In genomic region chr19:45420356-45420755, GRCh38 we compare ENCODE assay signal across 20 cellular contexts. TPM values are rescaled to one million over a fixed set of nuclear protein-coding genes. Genes with fewer than 3 reads are reported as not detected.
A peak's percentile ranks its signal among the peaks of the same experiment; 100 is the strongest.
DNase-seq lines count a peak whose midpoint lies in the region; ATAC-seq, FAIRE-seq and TF ChIP-seq lines count a peak whose summit lies in the region.
"Had no signal": no experiment of that assay in that cellular context is flagged by ENCODE, and none has a peak within 500 bp of the region (broad histone marks: within the 10 kb centered on the region; RNA-seq: fewer than 3 reads in every experiment).

No MANE protein-coding gene starts in this region.

- DNase-seq in activated naive CD4-positive, alpha-beta T cell treated with anti-CD3 and anti-CD28 coated beads, Interleukin-2, amount 50 U/mL, for 72 hours (ENCODE audit: low spot score in 2 of 2), result no peak
- DNase-seq in activated naive CD4-positive, alpha-beta T cell treated with anti-CD3 and anti-CD28 coated beads, Interleukin-2, amount 50 U/mL, for 16 hours, result no peak
- DNase-seq in K562 (ENCODE audit: extremely low read depth in 1 of 4, low spot score in 3 of 4), result peak in 1 of 4 experiments; percentile 8
- DNase-seq in substantia nigra (lab: John Stamatoyannopoulos, UW), result no peak
- DNase-seq in stimulated activated CD4-positive, alpha-beta T cell treated with anti-CD3 and anti-CD28 coated beads, Interleukin-12 subunit alpha, Interleukin-12 subunit beta, amount 100 ng/mL, for 4 hours, result no peak
- DNase-seq in cerebellum (ENCODE audit: low spot score), result no peak
- DNase-seq: activated CD4-positive, alpha-beta T cell treated with anti-CD3 and anti-CD28 coated beads for 48 hours; activated T-cell treated with anti-CD3 and anti-CD28 coated beads, Interleukin-2, amount 50 U/mL, for 4 hours; amygdala; GDM1; hypothalamus; NCI-H2029 treated with DMSO at 0.1 percent for 48 hours; NCI-H446 treated with DMSO at 0.1 percent for 48 hours; occipital lobe; Right ventricle myocardium superior; uterus had no signal

- no peak; the same call in 1 of the 2 replicates for TF ChIP-seq POLR2A in K562 (conservative IDR thresholded peaks at IDR 0.05)

- CTCF ChIA-PET in K562 (lab: Yijun Ruan, JAX; ENCODE audit: low intra/inter-chr PET ratio), result no interaction called here

- H3K36me3 ChIP-seq in OCI-LY3 (replicated peaks; ENCODE audit: low read depth, low read length) (peaks cover 35% of the 10 kb centered on the region), K562 (ENCODE audit: control insufficient read depth, insufficient read depth, low read length) (peaks cover 55% of the 10 kb centered on the region; the same call in 2 of the 3 replicates)
- H3K36me3 ChIP-seq: uterus had no signal

- H3K79me2 ChIP-seq in OCI-LY3 (ENCODE audit: low read length) (peaks cover 17% of the 10 kb centered on the region), K562 (ENCODE audit: control insufficient read depth, insufficient read depth, low read length) (peaks cover 24% of the 10 kb centered on the region)

- no peak for TF ChIP-seq EP300 in K562 (IDR thresholded peaks at IDR 0.05; ENCODE audit: low read length)

- H3K4me2 ChIP-seq in OCI-LY3 (ENCODE audit: low read length) (peak overlapping the region; percentile 73), K562 (ENCODE audit: insufficient read depth, low read length) (no peak overlapping the region)

- H3K4me1 ChIP-seq in OCI-LY3 (ENCODE audit: low read length) (peaks cover 27% of the 10 kb centered on the region), K562 (replicated peaks in 1 of 2; ENCODE audit: control insufficient read depth in 2 of 2, insufficient read depth in 2 of 2, low read length in 2 of 2) (peaks cover 16 to 54% of the 10 kb centered on the region in 2 experiments; a peak in 4 of 5 replicates)
- H3K4me1 ChIP-seq: uterus had no signal

- TF ChIP-seq CTCF in OCI-LY3 (IDR thresholded peaks at IDR 0.05; ENCODE audit: low read depth, low read length), result no peak
- no peak for TF ChIP-seq CTCF in K562 (IDR thresholded peaks at IDR 0.05 in 2 of 3, conservative IDR thresholded peaks at IDR 0.05 in 1 of 3; ENCODE audit: insufficient read depth in 2 of 3, low read depth in 1 of 3, low read length in 3 of 3)

- POLR2A ChIA-PET in K562 (lab: Yijun Ruan, JAX), result interaction anchor here (0.8 to 1.4 kb wide), 3 partner anchors 13 to 65 kb away, joined by 4 to 6 read pairs (median 4); no protein-coding TSS in a partner anchor

- intact Hi-C loops in K562 (cut with micrococcal nuclease), result no loop called here

- no peaks in the 10 kb centered on the region for H3K9me3 Mint-ChIP-seq in activated naive CD4-positive, alpha-beta T cell treated with anti-CD3 and anti-CD28 coated beads, Interleukin-2, amount 50 U/mL, for 72 hours
- H3K9me3 Mint-ChIP-seq: activated T-cell treated with anti-CD3 and anti-CD28 coated beads, Interleukin-2, amount 50 U/mL, for 4 hours had no signal

- H3K9ac ChIP-seq in OCI-LY3 (ENCODE audit: low read length) (peak overlapping the region; percentile 58; the same call in 1 of the 2 replicates), K562 (ENCODE audit: insufficient read depth in 1 of 2, low read depth in 2 of 2, low read length in 2 of 2) (peak overlapping the region in 1 of 2 experiments; percentile 64; a peak in 2 of 4 replicates)

- no peak for FAIRE-seq in K562 (lab: Jason Lieb, UNC)
- FAIRE-seq: endometrium had no signal

- ATAC-seq in activated naive CD4-positive, alpha-beta T cell treated with anti-CD3 and anti-CD28 coated beads, Interleukin-2, amount 50 U/mL, for 72 hours, result no peak
- ATAC-seq in K562 (no peak), GM19455 (IDR thresholded peaks at IDR 0.05; ENCODE audit: unreplicated experiment) (no peak)
- ATAC-seq: activated T-cell treated with anti-CD3 and anti-CD28 coated beads, Interleukin-2, amount 50 U/mL, for 4 hours had no signal

- TF ChIP-seq RAD21 in K562 (CRISPR knock-in tag; conservative IDR thresholded peaks at IDR 0.05 in 1 of 2, IDR thresholded peaks at IDR 0.05 in 1 of 2), result no peak

- H3K27me3 ChIP-seq in OCI-LY3 (ENCODE audit: low read depth, low read length) (no peaks in the 10 kb centered on the region), K562 (ENCODE audit: control insufficient read depth in 2 of 2, insufficient read depth in 2 of 2, low read length in 2 of 2) (no peaks in the 10 kb centered on the region)
- H3K27me3 ChIP-seq: right atrium auricular region, uterus had no signal

- H2AFZ ChIP-seq in OCI-LY3 (ENCODE audit: low read depth, low read length) (no peak overlapping the region), K562 (ENCODE audit: low read depth, low read length) (no peak overlapping the region)

- H3K4me3 ChIP-seq in OCI-LY3 (ENCODE audit: low read length) (peak overlapping the region; percentile 48; the same call in 1 of the 2 replicates), K562 (no peak overlapping the region)
- H3K4me3 ChIP-seq: right atrium auricular region, uterus had no signal

- H3K9me1 ChIP-seq in K562 (ENCODE audit: control insufficient read depth, insufficient read depth, low read length), result no peaks in the 10 kb centered on the region

- no TSS peak for BruUV-seq in K562 (replicated peaks; lab: Mats Ljungman, UMichigan)

- H3K27ac Mint-ChIP-seq in activated naive CD4-positive, alpha-beta T cell treated with anti-CD3 and anti-CD28 coated beads, Interleukin-2, amount 50 U/mL, for 72 hours, result peak overlapping the region; percentile 28 to 86

- H3K27ac ChIP-seq in OCI-LY3 (ENCODE audit: low read length), result peak overlapping the region; percentile 78
- H3K27ac ChIP-seq in K562 (ENCODE audit: extremely low read depth, low read depth, low read length), result no peak overlapping the region
- H3K27ac ChIP-seq in substantia nigra (ENCODE audit: low read depth, low read length, poor library complexity, severe bottlenecking), result peak overlapping the region; percentile 55
- H3K27ac ChIP-seq: right atrium auricular region, uterus had no signal

- H3K36me3 Mint-ChIP-seq in activated naive CD4-positive, alpha-beta T cell treated with anti-CD3 and anti-CD28 coated beads, Interleukin-2, amount 50 U/mL, for 72 hours, result peaks cover 0 to 14% of the 10 kb centered on the region in 2 donors

- in situ Hi-C loops in K562 (cut with MboI), result no loop called here

- no peaks in the 10 kb centered on the region for H4K20me1 ChIP-seq in OCI-LY3 (ENCODE audit: insufficient read depth, low read length)
- no peaks in the 10 kb centered on the region for H4K20me1 ChIP-seq in K562 (replicated peaks; ENCODE audit: control insufficient read depth, insufficient read depth, low read length)

- WGBS in K562 (ENCODE audit: insufficient coverage, low coverage, missing lambda C conversion rate), result 96% methylated on average over 6 of the region's 10 CpGs

- no peaks in the 10 kb centered on the region for H3K9me3 ChIP-seq in OCI-LY3 (ENCODE audit: insufficient read depth, low read length)
- H3K9me3 ChIP-seq in K562 (replicated peaks; ENCODE audit: control insufficient read depth, insufficient read depth, low read depth, low read length), result no peaks in the 10 kb centered on the region
- H3K9me3 ChIP-seq: right atrium auricular region, uterus had no signal

RNA-seq across cellular contexts. Expression of gene ERCC1, which starts 3.4 kb away (rescaled TPM):
- 10 to 100 TPM in 1 of 2 donors, 1 to 10 TPM in 1; 9.7 to 60.7 TPM for total RNA-seq in activated naive CD4-positive, alpha-beta T cell treated with anti-CD3 and anti-CD28 coated beads, Interleukin-2, amount 50 U/mL, for 72 hours
- total RNA-seq in K562 (2011; cell fraction: chromatin; rRNA removed; ENCODE audit: low replicate concordance), result 39.0 and 101 TPM in 2 replicates
- 64.0 and 74.7 TPM in 2 replicates for total RNA-seq in K562 (2011; cell fraction: nucleolus; rRNA removed)
- total RNA-seq in K562 (2011; cell fraction: nucleoplasm; rRNA removed), result 56.7 and 74.6 TPM in 2 replicates
- 87.1 and 89.4 TPM in 2 replicates for total RNA-seq in K562 (2014; rRNA removed)
- total RNA-seq in K562 (2014; rRNA removed; fragmentation: Illumina TruSeq; extraction: Trizol), result 31.1 and 37.7 TPM in 2 replicates
- total RNA-seq in K562 (2015; rRNA removed; fragmentation: Illumina TruSeq; extraction: Trizol), result 49.9 and 57.3 TPM in 2 replicates
- total RNA-seq in K562 (2021), result 75.1 and 75.5 TPM in 2 replicates
- 60.0 and 67.5 TPM in 2 replicates for polyA plus RNA-seq in K562 (2011; rRNA removed)
- polyA plus RNA-seq in K562 (2011; cell fraction: cytosol; rRNA removed), result 85.4 and 165 TPM in 2 replicates
- 90.3 and 164 TPM in 2 replicates for polyA plus RNA-seq in K562 (2011; cell fraction: nucleus; rRNA removed)
- 61.5 and 139 TPM in 2 replicates for polyA plus RNA-seq in K562 (2012)
- polyA plus RNA-seq in K562 (2014; fragmentation: Illumina TruSeq; extraction: Trizol), result 70.3 and 86.8 TPM in 2 replicates
- polyA plus RNA-seq in K562 (2014; fragmentation: Nextera tagmentation; extraction: Ambion mirVana), result 10 to 100 TPM in 1 of 2 experiments, 1 to 10 TPM in 1; 9.3 to 17.0 TPM
- polyA plus RNA-seq in K562 (2014; rRNA removed), result 92.6 and 95.8 TPM in 2 replicates
- polyA minus RNA-seq in K562 (2011; rRNA and poly(A)+ RNA removed), result 19.6 and 33.4 TPM in 2 replicates
- polyA minus RNA-seq in K562 (2011; cell fraction: cytosol; rRNA and poly(A)+ RNA removed), result 57.8 and 74.6 TPM in 2 replicates
- polyA minus RNA-seq in K562 (2011; cell fraction: nucleus; rRNA and poly(A)+ RNA removed), result 37.8 and 41.3 TPM in 2 replicates
- 36.9 TPM for total RNA-seq in cerebellum

RNA-seq across cellular contexts. Expression of gene POLR1G, which starts 13.9 kb away (rescaled TPM):
- 10 to 100 TPM in 1 of 2 donors, 1 to 10 TPM in 1; 6.8 to 14.1 TPM for total RNA-seq in activated naive CD4-positive, alpha-beta T cell treated with anti-CD3 and anti-CD28 coated beads, Interleukin-2, amount 50 U/mL, for 72 hours
- total RNA-seq in K562 (2011; cell fraction: chromatin; rRNA removed; ENCODE audit: low replicate concordance), result 7.5 and 14.6 TPM in 2 replicates
- 11.1 and 14.3 TPM in 2 replicates for total RNA-seq in K562 (2011; cell fraction: nucleolus; rRNA removed)
- total RNA-seq in K562 (2011; cell fraction: nucleoplasm; rRNA removed), result 9.8 and 10.3 TPM in 2 replicates
- total RNA-seq in K562 (2014; rRNA removed) (36.6 and 50.6 TPM in 2 replicates), K562 (2014; rRNA removed; fragmentation: Illumina TruSeq; extraction: Trizol) (19.7 and 22.7 TPM in 2 replicates), K562 (2015; rRNA removed; fragmentation: Illumina TruSeq; extraction: Trizol) (50.1 and 51.0 TPM in 2 replicates), K562 (2021) (27.4 and 32.1 TPM in 2 replicates), cerebellum (2.9 TPM)
- polyA plus RNA-seq in K562 (2011; rRNA removed) (8.5 and 9.7 TPM in 2 replicates), K562 (2014; fragmentation: Illumina TruSeq; extraction: Trizol) (32.6 and 37.4 TPM in 2 replicates), K562 (2014; fragmentation: Nextera tagmentation; extraction: Ambion mirVana) (1 to 10 TPM; 3.0 to 6.4 TPM), K562 (2014; rRNA removed) (29.2 and 31.7 TPM in 2 replicates)
- 11.0 and 17.1 TPM in 2 replicates for polyA plus RNA-seq in K562 (2011; cell fraction: cytosol; rRNA removed)
- 3.6 and 6.6 TPM in 2 replicates for polyA plus RNA-seq in K562 (2011; cell fraction: nucleus; rRNA removed)
- 5.1 and 14.9 TPM in 2 replicates for polyA plus RNA-seq in K562 (2012)
- 4.5 and 4.9 TPM in 2 replicates for polyA minus RNA-seq in K562 (2011; rRNA and poly(A)+ RNA removed)
- 12.2 and 12.9 TPM in 2 replicates for polyA minus RNA-seq in K562 (2011; cell fraction: cytosol; rRNA and poly(A)+ RNA removed)
- 3.0 and 3.8 TPM in 2 replicates for polyA minus RNA-seq in K562 (2011; cell fraction: nucleus; rRNA and poly(A)+ RNA removed)

RNA-seq across cellular contexts. Expression of gene PPP1R13L, which starts 15.5 kb away (rescaled TPM):
- 10 to 100 TPM; 10.9 to 52.2 TPM for total RNA-seq in activated naive CD4-positive, alpha-beta T cell treated with anti-CD3 and anti-CD28 coated beads, Interleukin-2, amount 50 U/mL, for 72 hours
- 13.7 and 25.0 TPM in 2 replicates for total RNA-seq in K562 (2011; cell fraction: chromatin; rRNA removed; ENCODE audit: low replicate concordance)
- 14.5 and 17.6 TPM in 2 replicates for total RNA-seq in K562 (2011; cell fraction: nucleolus; rRNA removed)
- 15.8 and 21.6 TPM in 2 replicates for total RNA-seq in K562 (2011; cell fraction: nucleoplasm; rRNA removed)
- total RNA-seq in K562 (2014; rRNA removed) (2.3 TPM in 2 replicates), K562 (2014; rRNA removed; fragmentation: Illumina TruSeq; extraction: Trizol) (0.84 and 1.0 TPM in 2 replicates), K562 (2015; rRNA removed; fragmentation: Illumina TruSeq; extraction: Trizol) (0.83 and 0.94 TPM in 2 replicates), K562 (2021) (4.5 and 6.7 TPM in 2 replicates), cerebellum (1.4 TPM)
- polyA plus RNA-seq in K562 (2011; rRNA removed) (2.0 and 6.6 TPM in 2 replicates), K562 (2014; fragmentation: Illumina TruSeq; extraction: Trizol) (2.7 and 3.6 TPM in 2 replicates), K562 (2014; fragmentation: Nextera tagmentation; extraction: Ambion mirVana) (under 1 TPM; 0.32 to 0.82 TPM), K562 (2014; rRNA removed) (1.7 and 3.7 TPM in 2 replicates)
- polyA plus RNA-seq in K562 (2011; cell fraction: cytosol; rRNA removed), result 2.6 and 3.5 TPM in 2 replicates
- 16.5 and 21.1 TPM in 2 replicates for polyA plus RNA-seq in K562 (2011; cell fraction: nucleus; rRNA removed)
- 7.4 and 23.3 TPM in 2 replicates for polyA plus RNA-seq in K562 (2012)
- 1.6 and 2.6 TPM in 2 replicates for polyA minus RNA-seq in K562 (2011; rRNA and poly(A)+ RNA removed)
- 2.4 and 7.6 TPM in 2 replicates for polyA minus RNA-seq in K562 (2011; cell fraction: cytosol; rRNA and poly(A)+ RNA removed)
- 3.1 and 6.1 TPM in 2 replicates for polyA minus RNA-seq in K562 (2011; cell fraction: nucleus; rRNA and poly(A)+ RNA removed)
- total RNA-seq: occipital lobe had no signal

RNA-seq across cellular contexts. Expression of gene FOSB, which starts 47.4 kb away (rescaled TPM):
- total RNA-seq in activated naive CD4-positive, alpha-beta T cell treated with anti-CD3 and anti-CD28 coated beads, Interleukin-2, amount 50 U/mL, for 72 hours, result 10 to 100 TPM; 19.9 to 37.6 TPM
- total RNA-seq in K562 (2011; cell fraction: chromatin; rRNA removed; ENCODE audit: low replicate concordance), result 2.1 and 8.8 TPM in 2 replicates
- 4.2 and 6.7 TPM in 2 replicates for total RNA-seq in K562 (2011; cell fraction: nucleolus; rRNA removed)
- total RNA-seq in K562 (2011; cell fraction: nucleoplasm; rRNA removed), result 3.9 and 4.5 TPM in 2 replicates
- total RNA-seq in K562 (2014; rRNA removed) (1.2 and 1.6 TPM in 2 replicates), K562 (2014; rRNA removed; fragmentation: Illumina TruSeq; extraction: Trizol) (0.73 TPM in 2 replicates), K562 (2015; rRNA removed; fragmentation: Illumina TruSeq; extraction: Trizol) (0.18 and 0.26 TPM in 2 replicates), K562 (2021) (2.4 and 2.7 TPM in 2 replicates), cerebellum (2.5 TPM)
- polyA plus RNA-seq in K562 (2011; rRNA removed) (0.25 and 0.27 TPM in 2 replicates), K562 (2014; fragmentation: Illumina TruSeq; extraction: Trizol) (1.2 and 1.4 TPM in 2 replicates), K562 (2014; fragmentation: Nextera tagmentation; extraction: Ambion mirVana) (under 1 TPM; 0.11 to 0.30 TPM), K562 (2014; rRNA removed) (0.93 and 2.9 TPM in 2 replicates)
- 0.32 and 0.52 TPM in 2 replicates for polyA plus RNA-seq in K562 (2011; cell fraction: cytosol; rRNA removed)
- 1.8 and 3.8 TPM in 2 replicates for polyA plus RNA-seq in K562 (2011; cell fraction: nucleus; rRNA removed)
- 0.76 and 1.3 TPM in 2 replicates for polyA plus RNA-seq in K562 (2012)
- polyA minus RNA-seq in K562 (2011; rRNA and poly(A)+ RNA removed), result 0.54 and 0.77 TPM in 2 replicates
- polyA minus RNA-seq in K562 (2011; cell fraction: cytosol; rRNA and poly(A)+ RNA removed), result 0.55 and 0.76 TPM in 2 replicates
- 2.8 and 3.6 TPM in 2 replicates for polyA minus RNA-seq in K562 (2011; cell fraction: nucleus; rRNA and poly(A)+ RNA removed)

RNA-seq across cellular contexts. Expression of gene ERCC2, which starts 50.0 kb away (rescaled TPM):
- total RNA-seq in activated naive CD4-positive, alpha-beta T cell treated with anti-CD3 and anti-CD28 coated beads, Interleukin-2, amount 50 U/mL, for 72 hours, result 10 to 100 TPM; 26.3 to 27.1 TPM
- 133 and 285 TPM in 2 replicates for total RNA-seq in K562 (2011; cell fraction: chromatin; rRNA removed; ENCODE audit: low replicate concordance)
- total RNA-seq in K562 (2011; cell fraction: nucleolus; rRNA removed), result 121 and 134 TPM in 2 replicates
- total RNA-seq in K562 (2011; cell fraction: nucleoplasm; rRNA removed), result 92.9 and 95.2 TPM in 2 replicates
- 26.4 and 29.8 TPM in 2 replicates for total RNA-seq in K562 (2014; rRNA removed)
- 12.0 and 15.0 TPM in 2 replicates for total RNA-seq in K562 (2014; rRNA removed; fragmentation: Illumina TruSeq; extraction: Trizol)
- total RNA-seq in K562 (2015; rRNA removed; fragmentation: Illumina TruSeq; extraction: Trizol), result 12.9 and 13.9 TPM in 2 replicates
- 55.9 and 57.7 TPM in 2 replicates for total RNA-seq in K562 (2021)
- 23.4 and 52.4 TPM in 2 replicates for polyA plus RNA-seq in K562 (2011; rRNA removed)
- 23.5 and 48.2 TPM in 2 replicates for polyA plus RNA-seq in K562 (2011; cell fraction: cytosol; rRNA removed)
- 142 and 172 TPM in 2 replicates for polyA plus RNA-seq in K562 (2011; cell fraction: nucleus; rRNA removed)
- 37.7 and 45.1 TPM in 2 replicates for polyA plus RNA-seq in K562 (2012)
- polyA plus RNA-seq in K562 (2014; fragmentation: Illumina TruSeq; extraction: Trizol), result 28.5 and 32.7 TPM in 2 replicates
- 1 to 10 TPM; 2.2 to 2.4 TPM for polyA plus RNA-seq in K562 (2014; fragmentation: Nextera tagmentation; extraction: Ambion mirVana)
- 31.1 and 31.6 TPM in 2 replicates for polyA plus RNA-seq in K562 (2014; rRNA removed)
- polyA minus RNA-seq in K562 (2011; rRNA and poly(A)+ RNA removed), result 51.5 and 54.5 TPM in 2 replicates
- polyA minus RNA-seq in K562 (2011; cell fraction: cytosol; rRNA and poly(A)+ RNA removed), result 26.8 and 33.6 TPM in 2 replicates
- 37.0 and 57.0 TPM in 2 replicates for polyA minus RNA-seq in K562 (2011; cell fraction: nucleus; rRNA and poly(A)+ RNA removed)
- total RNA-seq in cerebellum, result 20.6 TPM
